ENCODE assay signal across 15 cellular contexts in the genomic region with DNA sequence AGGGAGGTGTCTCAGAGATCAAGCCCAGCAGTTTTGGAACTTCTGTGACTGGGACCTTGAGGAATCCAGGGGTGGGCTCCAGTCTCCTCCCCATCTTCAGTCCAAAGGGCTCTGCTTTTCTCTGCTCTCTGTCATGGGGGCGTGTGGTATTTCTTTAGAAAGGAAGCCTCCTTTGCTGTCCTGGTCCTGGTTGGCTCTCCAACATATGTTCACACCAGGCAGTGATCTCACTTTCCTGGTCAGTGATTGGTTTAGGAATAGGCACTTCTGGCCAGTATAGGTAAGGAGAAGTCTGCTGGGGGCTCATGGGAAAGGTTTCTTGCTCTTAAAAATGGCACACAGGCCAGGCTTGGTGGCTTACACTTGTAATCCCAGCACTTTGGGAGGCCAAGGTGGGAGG.
DNase-seq lines count a peak whose midpoint lies in the region; ATAC-seq and TF ChIP-seq lines count a peak whose summit lies in the region.
"Had no signal": no experiment of that assay in that cellular context is flagged by ENCODE, and none has a peak within 500 bp of the region (broad histone marks: within the 10 kb centered on the region; RNA-seq: fewer than 3 reads in every experiment).

No MANE protein-coding gene starts in this region.

- H3K9me3 ChIP-seq in heart left ventricle (no peaks in the 10 kb centered on the region), right atrium auricular region (no peaks in the 10 kb centered on the region), sigmoid colon (no peaks in the 10 kb centered on the region), uterus (no peaks in the 10 kb centered on the region), psoas muscle (no peaks in the 10 kb centered on the region)
- H3K9me3 ChIP-seq: A549 had no signal

- peak overlapping the region in 8 of 12 donors; percentile 20 to 90 (median 80) for H3K27ac ChIP-seq in heart left ventricle
- peak overlapping the region in 1 of 2 donors; percentile 71 for H3K27ac ChIP-seq in right atrium auricular region
- H3K27ac ChIP-seq in layer of hippocampus (ENCODE audit: low read depth, low read length) = peak overlapping the region; percentile 76
- peak overlapping the region; percentile 71 to 86 (median 79) for H3K27ac ChIP-seq in sigmoid colon
- peak overlapping the region; percentile 87 to 88 for H3K27ac ChIP-seq in uterus
- no peak overlapping the region for H3K27ac ChIP-seq in psoas muscle
- H3K27ac ChIP-seq: A549, PC-9, SK-N-MC had no signal

- 82 to 92% (median 84%) methylated on average over 1 of the region's 1 CpG for WGBS in heart left ventricle, 4 donors
- WGBS in sigmoid colon, 2 donors = 88 to 92% methylated on average over 1 of the region's 1 CpG
- WGBS in psoas muscle, 3 donors = 89 to 94% (median 90%) methylated on average over 1 of the region's 1 CpG

- H3K4me1 ChIP-seq in heart left ventricle (peaks cover 5 to 74% (median 53%) of the 10 kb centered on the region in 12 donors), right atrium auricular region (peaks cover 0 to 74% of the 10 kb centered on the region in 2 donors), sigmoid colon (peaks cover 0 to 54% (median 47%) of the 10 kb centered on the region in 4 donors), uterus (peaks cover 12 to 20% of the 10 kb centered on the region in 2 donors), psoas muscle (peaks cover 17% of the 10 kb centered on the region)

- ATAC-seq in heart left ventricle (no peak), psoas muscle (no peak)

- intact Hi-C loops in heart left ventricle (cut with DNase I) = loop anchor here in 2 of 10 donors (2.0 to 5.0 kb wide), 2 partner anchors 17 to 41 kb away; no protein-coding TSS in a partner anchor
- intact Hi-C loops in sigmoid colon (cut with DNase I) = loop anchor here (2.0 kb wide), 1 partner anchor 81 kb away; no protein-coding TSS in a partner anchor
- intact Hi-C loops in uterus (cut with DNase I; ENCODE audit: low total_unique reads) = no loop called here
- intact Hi-C loops in psoas muscle (cut with DNase I) = no loop called here

- DNase-seq in heart left ventricle (no peak), right atrium auricular region (ENCODE audit: low spot score) (no peak), sigmoid colon (no peak), uterus (no peak), psoas muscle (no peak)
- no peak for DNase-seq in activated naive CD4-positive, alpha-beta T cell treated with Interleukin-2 at 50 U/mL for 16 hours
- DNase-seq in stimulated activated CD4-positive, alpha-beta T cell treated with anti-CD3 and anti-CD28 coated beads, Interleukin-2, amount 100 ng/mL, for 24 hours = no peak
- DNase-seq: activated CD4-positive, alpha-beta T cell treated with anti-CD3 and anti-CD28 coated beads for 4 hours; activated naive CD4-positive, alpha-beta T cell treated with anti-CD3 and anti-CD28 coated beads, Interleukin-2, amount 10 ng/mL, durations not matched to agents 7 days and 5 days; DND-41; NCI-H748 treated with DMSO at 0.1 percent for 48 hours; PC-9 had no signal

- TF ChIP-seq EP300 in sigmoid colon (IDR thresholded peaks at IDR 0.05) = no peak

- no peak for TF ChIP-seq CTCF in heart left ventricle (IDR thresholded peaks at IDR 0.05)
- TF ChIP-seq CTCF in right atrium auricular region (IDR thresholded peaks at IDR 0.05) = no peak
- no peak for TF ChIP-seq CTCF in sigmoid colon (IDR thresholded peaks at IDR 0.05)
- TF ChIP-seq CTCF in uterus (IDR thresholded peaks at IDR 0.05) = no peak
- TF ChIP-seq CTCF in psoas muscle (IDR thresholded peaks at IDR 0.05) = no peak

- no peaks in the 10 kb centered on the region for H3K27me3 ChIP-seq in heart left ventricle
- H3K27me3 ChIP-seq in right atrium auricular region = no peaks in the 10 kb centered on the region
- H3K27me3 ChIP-seq in layer of hippocampus (ENCODE audit: control insufficient read depth, insufficient read depth, low read length) = no peaks in the 10 kb centered on the region
- no peaks in the 10 kb centered on the region for H3K27me3 ChIP-seq in sigmoid colon
- H3K27me3 ChIP-seq in uterus = no peaks in the 10 kb centered on the region
- no peaks in the 10 kb centered on the region for H3K27me3 ChIP-seq in psoas muscle (ENCODE audit: insufficient read depth in 3 of 3, low read length in 2 of 3)

- no peak overlapping the region for H3K4me3 ChIP-seq in heart left ventricle
- H3K4me3 ChIP-seq in right atrium auricular region = no peak overlapping the region
- H3K4me3 ChIP-seq in sigmoid colon = no peak overlapping the region
- no peak overlapping the region for H3K4me3 ChIP-seq in uterus
- H3K4me3 ChIP-seq in psoas muscle = no peak overlapping the region
- H3K4me3 ChIP-seq: A549, PC-9, SK-N-MC had no signal

- TF ChIP-seq POLR2A in heart left ventricle (IDR thresholded peaks at IDR 0.05) = no peak
- no peak for TF ChIP-seq POLR2A in sigmoid colon (IDR thresholded peaks at IDR 0.05)
- no peak for TF ChIP-seq POLR2A in uterus (IDR thresholded peaks at IDR 0.05)

- H3K36me3 ChIP-seq in heart left ventricle (no peaks in the 10 kb centered on the region), right atrium auricular region (no peaks in the 10 kb centered on the region), sigmoid colon (no peaks in the 10 kb centered on the region), uterus (no peaks in the 10 kb centered on the region), psoas muscle (ENCODE audit: insufficient read depth in 1 of 2, low read depth in 1 of 2) (no peaks in the 10 kb centered on the region)
